Comparison of ENCODE assay signal across 12 cellular contexts in genomic region chr1:78833491-78833890, GRCh38.
DNase-seq lines count a peak whose midpoint lies in the region; ATAC-seq and TF ChIP-seq lines count a peak whose summit lies in the region.
"Had no signal": no experiment of that assay in that cellular context is flagged by ENCODE, and none has a peak within 500 bp of the region (broad histone marks: within the 10 kb centered on the region; RNA-seq: fewer than 3 reads in every experiment).

No MANE protein-coding gene starts in this region.

- WGBS in suprapubic skin = 30% methylated on average over 4 of the region's 4 CpGs

- peaks cover 5% of the 10 kb centered on the region for H3K4me1 Mint-ChIP-seq in WTC11

- POLR2A ChIA-PET in WTC11 (lab: Charles Lee) = interaction anchor here (0.6 kb wide), 1 partner anchor 12 kb away, joined by 3 read pairs; no protein-coding TSS in a partner anchor

- H3K27ac ChIP-seq in SJSA1 (peak overlapping the region; percentile 68), suprapubic skin (no peak overlapping the region)
- H3K27ac ChIP-seq: BLaER1 treated with 17β-estradiol and CSF1 and Interleukin-3, amounts not matched to agents 10 nM and 100 nM had no signal

- CTCF ChIA-PET in WTC11 (lab: Charles Lee) = no interaction called here

- no peak for TF ChIP-seq POLR2A in suprapubic skin (IDR thresholded peaks at IDR 0.05)

- H3K27me3 Mint-ChIP-seq in WTC11 (ENCODE audit: low read depth) = no peaks in the 10 kb centered on the region

- no peaks in the 10 kb centered on the region for H3K9me3 ChIP-seq in SJSA1 (replicated peaks)
- no peaks in the 10 kb centered on the region for H3K9me3 ChIP-seq in suprapubic skin
- H3K9me3 ChIP-seq: BLaER1 treated with 17β-estradiol and CSF1 and Interleukin-3, amounts not matched to agents 10 nM and 100 nM had no signal

- peaks cover 3% of the 10 kb centered on the region for H3K9me3 Mint-ChIP-seq in WTC11

- ATAC-seq in GM21825 (IDR thresholded peaks at IDR 0.05; ENCODE audit: unreplicated experiment) (no peak), HG02759 (IDR thresholded peaks at IDR 0.05; ENCODE audit: unreplicated experiment) (no peak), WTC11 (no peak)

- H3K36me3 ChIP-seq in SJSA1 = no peaks in the 10 kb centered on the region
- no peaks in the 10 kb centered on the region for H3K36me3 ChIP-seq in suprapubic skin
- H3K36me3 ChIP-seq: BLaER1 treated with 17β-estradiol and CSF1 and Interleukin-3, amounts not matched to agents 10 nM and 100 nM had no signal

- H3K4me1 ChIP-seq in SJSA1 (replicated peaks) (peaks cover 37% of the 10 kb centered on the region), suprapubic skin (no peaks in the 10 kb centered on the region)

- no peak overlapping the region for H3K27ac Mint-ChIP-seq in WTC11

- no peak overlapping the region for H3K4me3 ChIP-seq in SJSA1
- no peak overlapping the region for H3K4me3 ChIP-seq in suprapubic skin
- H3K4me3 ChIP-seq: BLaER1 treated with 17β-estradiol and CSF1 and Interleukin-3, amounts not matched to agents 10 nM and 100 nM had no signal

- TF ChIP-seq CTCF in suprapubic skin (IDR thresholded peaks at IDR 0.05) (no peak), WTC11 (IDR thresholded peaks at IDR 0.05) (no peak)

- no peaks in the 10 kb centered on the region for H3K36me3 Mint-ChIP-seq in WTC11

- no peak overlapping the region for H3K4me3 Mint-ChIP-seq in WTC11

- no peaks in the 10 kb centered on the region for H3K27me3 ChIP-seq in SJSA1 (replicated peaks)
- H3K27me3 ChIP-seq in suprapubic skin = no peaks in the 10 kb centered on the region
- H3K27me3 ChIP-seq: BLaER1 treated with 17β-estradiol and CSF1 and Interleukin-3, amounts not matched to agents 10 nM and 100 nM had no signal

- DNase-seq in A172 (ENCODE audit: low spot score) = peak; percentile 73
- DNase-seq in HCEC 1CT = peak; percentile 94
- peak in 1 of 2 experiments; percentile 65 for DNase-seq in SJSA1 (ENCODE audit: low read depth in 1 of 2, low spot score in 2 of 2)
- peak; percentile 76 for DNase-seq in fibroblast of the conjunctiva (ENCODE audit: low read depth)
- DNase-seq in suprapubic skin (ENCODE audit: low spot score in 2 of 2) = no peak
- no peak for DNase-seq in WTC11 (ENCODE audit: low spot score)
- DNase-seq: activated CD4-positive, alpha-beta T cell treated with anti-CD3 and anti-CD28 coated beads, Interleukin-2, amount 50 U/mL, for 4 hours; SIG-M5; stimulated activated CD4-positive, alpha-beta T cell treated with anti-CD3 and anti-CD28 coated beads, Interleukin-1b, Interleukin-23, amount 100 ng/mL, for 48 hours had no signal

- no peak for TF ChIP-seq EP300 in suprapubic skin (IDR thresholded peaks at IDR 0.05)

TF ChIP-seq in WTC11, 78 proteins besides CTCF, POLR2A, EP300 and RAD21 (continues in another document):
- TF ChIP-seq ZNF138 (CRISPR knock-in tag; conservative IDR thresholded peaks at IDR 0.05) = no peak
- no peak for TF ChIP-seq MAX (CRISPR knock-in tag; IDR thresholded peaks at IDR 0.05)
- TF ChIP-seq ATF1 (CRISPR knock-in tag; IDR thresholded peaks at IDR 0.05) = no peak
- TF ChIP-seq ZNF532 (CRISPR knock-in tag; IDR thresholded peaks at IDR 0.05; ENCODE audit: borderline replicate concordance) = no peak
- TF ChIP-seq NR2C2 (CRISPR knock-in tag; IDR thresholded peaks at IDR 0.05) = no peak
- no peak for TF ChIP-seq HMGXB4 (CRISPR knock-in tag; IDR thresholded peaks at IDR 0.05)
- TF ChIP-seq ATF6 (CRISPR knock-in tag; IDR thresholded peaks at IDR 0.05) = no peak
- no peak for TF ChIP-seq E2F4 (CRISPR knock-in tag; IDR thresholded peaks at IDR 0.05; ENCODE audit: borderline replicate concordance, low read depth)
- no peak for TF ChIP-seq NFYB (CRISPR knock-in tag; conservative IDR thresholded peaks at IDR 0.05; ENCODE audit: low read depth)
- TF ChIP-seq FOXP1 (CRISPR knock-in tag; IDR thresholded peaks at IDR 0.05; ENCODE audit: borderline replicate concordance) = no peak
- TF ChIP-seq E2F5 (CRISPR knock-in tag; IDR thresholded peaks at IDR 0.05) = no peak
- TF ChIP-seq HMGA2 (CRISPR knock-in tag; IDR thresholded peaks at IDR 0.05) = no peak

Comparison
In these comparisons a context has a peak if more than half of its experiments do, and no peak if none do; other contexts are left out.
1. DNase-seq: peak in A172 (single experiment), HCEC 1CT (single experiment) and fibroblast of the conjunctiva (single experiment); none in suprapubic skin (0 of 2) and WTC11 (single experiment).